10 cellular contexts compared by ENCODE assay signal in the genomic region with DNA sequence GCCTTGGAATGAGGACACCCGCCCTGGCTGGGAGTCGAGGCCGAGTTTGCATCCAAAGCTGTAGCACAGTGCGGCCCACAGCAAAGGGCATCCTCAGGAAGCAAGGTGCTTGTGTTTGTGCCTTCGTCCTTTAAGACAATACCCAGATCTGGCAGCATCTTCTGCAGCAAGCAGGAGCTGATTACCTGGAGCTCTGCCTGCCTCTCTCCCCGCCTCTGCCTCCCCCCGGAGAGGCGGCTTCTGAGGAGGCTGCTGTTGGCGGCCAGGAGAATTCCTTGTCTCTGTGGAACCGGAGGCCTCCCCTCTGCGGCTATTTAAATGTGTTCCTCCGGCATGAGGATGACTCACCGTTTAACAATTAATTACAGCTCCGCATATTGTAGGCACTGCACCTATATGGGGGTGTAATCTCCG.
A peak's percentile ranks its signal among the peaks of the same experiment; 100 is the strongest.
DNase-seq lines count a peak whose midpoint lies in the region; ATAC-seq, FAIRE-seq and TF ChIP-seq lines count a peak whose summit lies in the region.
"Had no signal": no experiment of that assay in that cellular context is flagged by ENCODE, and none has a peak within 500 bp of the region (broad histone marks: within the 10 kb centered on the region; RNA-seq: fewer than 3 reads in every experiment).

No MANE protein-coding gene starts in this region.

- no peaks in the 10 kb centered on the region for H3K9me3 Mint-ChIP-seq in effector memory CD8-positive, alpha-beta T cell

- peak overlapping the region; percentile 69 for H3K27ac ChIP-seq in neural cell (ENCODE audit: low read length)

- H3K36me3 ChIP-seq in neural cell (ENCODE audit: insufficient read depth, low read length) = no peaks in the 10 kb centered on the region
- H3K36me3 ChIP-seq: Peyer's patch had no signal

- peak overlapping the region; percentile 22 for H2AFZ ChIP-seq in neural cell (ENCODE audit: low read depth, low read length)

- no peaks in the 10 kb centered on the region for H3K4me1 Mint-ChIP-seq in effector memory CD8-positive, alpha-beta T cell (ENCODE audit: low read depth in 2 of 2)

- H3K27ac Mint-ChIP-seq in effector memory CD8-positive, alpha-beta T cell = no peak overlapping the region

- DNase-seq in EL (peak; percentile 88), RCC 7860 (ENCODE audit: low spot score) (peak; percentile 59), fibroblast of the conjunctiva (ENCODE audit: low read depth) (peak; percentile 27), NCI-H524 (lab: John Stamatoyannopoulos, UW) (no peak)
- DNase-seq in activated naive CD4-positive, alpha-beta T cell (lab: John Stamatoyannopoulos, UW) = no peak
- DNase-seq in effector memory CD8-positive, alpha-beta T cell = no peak
- DNase-seq: DMS153, Peyer's patch had no signal

- H3K79me2 ChIP-seq in neural cell (replicated peaks; ENCODE audit: insufficient read depth, low read length) = no peaks in the 10 kb centered on the region

- no peaks in the 10 kb centered on the region for H4K20me1 ChIP-seq in neural cell (ENCODE audit: insufficient read depth)

- ATAC-seq in HG02642 (IDR thresholded peaks at IDR 0.05; ENCODE audit: poor library complexity, unreplicated experiment) = no peak
- ATAC-seq in effector memory CD8-positive, alpha-beta T cell (replicated peaks) = no peak

- no peak for TF ChIP-seq EP300 in neural cell (conservative IDR thresholded peaks at IDR 0.05; ENCODE audit: poor library complexity, severe bottlenecking)

- H3K27me3 Mint-ChIP-seq in effector memory CD8-positive, alpha-beta T cell = peaks cover 53 to 77% of the 10 kb centered on the region in 2 donors

- H3K36me3 Mint-ChIP-seq in effector memory CD8-positive, alpha-beta T cell (ENCODE audit: insufficient read depth) = no peaks in the 10 kb centered on the region

- H3K4me3 Mint-ChIP-seq in effector memory CD8-positive, alpha-beta T cell = no peak overlapping the region

- H3K9me2 ChIP-seq in neural cell (ENCODE audit: insufficient read depth, low read length) = no peaks in the 10 kb centered on the region

- H3K9me3 ChIP-seq in neural cell (ENCODE audit: low read length) = no peaks in the 10 kb centered on the region
- H3K9me3 ChIP-seq: Peyer's patch had no signal

- peak; percentile 25 for TF ChIP-seq RAD21 in neural cell (conservative IDR thresholded peaks at IDR 0.05)

- peak; percentile 59 for FAIRE-seq in RCC 7860 (lab: Jason Lieb, UNC)

- no peak for TF ChIP-seq CTCF in neural cell (IDR thresholded peaks at IDR 0.05; ENCODE audit: poor library complexity, severe bottlenecking)

- H3K4me3 ChIP-seq in neural cell (ENCODE audit: low read length) = peak overlapping the region; percentile 50
- H3K4me3 ChIP-seq: Peyer's patch had no signal

- no peaks in the 10 kb centered on the region for H3F3A ChIP-seq in neural cell (ENCODE audit: insufficient read depth, low read length, poor library complexity, severe bottlenecking)

- peak overlapping the region; percentile 33 for H3K4me2 ChIP-seq in neural cell (ENCODE audit: low read length)

- no peaks in the 10 kb centered on the region for H3K27me3 ChIP-seq in neural cell (ENCODE audit: insufficient read depth, low read depth, low read length)
- H3K27me3 ChIP-seq: Peyer's patch had no signal

- peak overlapping the region; percentile 53 for H3K9ac ChIP-seq in neural cell (ENCODE audit: low read length)

TF ChIP-seq in neural cell, 6 proteins besides CTCF, POLR2A, EP300 and RAD21:
- TF ChIP-seq MXI1 (conservative IDR thresholded peaks at IDR 0.05; ENCODE audit: poor library complexity, severe bottlenecking) (no peak), EZH2 (IDR thresholded peaks at IDR 0.05; ENCODE audit: borderline replicate concordance, insufficient read depth, low read length, poor library complexity, severe bottlenecking) (no peak), POLR2AphosphoS5 (IDR thresholded peaks at IDR 0.05) (no peak), TAF1 (IDR thresholded peaks at IDR 0.05; ENCODE audit: low read depth) (no peak)
- TF ChIP-seq, protein P1, sequence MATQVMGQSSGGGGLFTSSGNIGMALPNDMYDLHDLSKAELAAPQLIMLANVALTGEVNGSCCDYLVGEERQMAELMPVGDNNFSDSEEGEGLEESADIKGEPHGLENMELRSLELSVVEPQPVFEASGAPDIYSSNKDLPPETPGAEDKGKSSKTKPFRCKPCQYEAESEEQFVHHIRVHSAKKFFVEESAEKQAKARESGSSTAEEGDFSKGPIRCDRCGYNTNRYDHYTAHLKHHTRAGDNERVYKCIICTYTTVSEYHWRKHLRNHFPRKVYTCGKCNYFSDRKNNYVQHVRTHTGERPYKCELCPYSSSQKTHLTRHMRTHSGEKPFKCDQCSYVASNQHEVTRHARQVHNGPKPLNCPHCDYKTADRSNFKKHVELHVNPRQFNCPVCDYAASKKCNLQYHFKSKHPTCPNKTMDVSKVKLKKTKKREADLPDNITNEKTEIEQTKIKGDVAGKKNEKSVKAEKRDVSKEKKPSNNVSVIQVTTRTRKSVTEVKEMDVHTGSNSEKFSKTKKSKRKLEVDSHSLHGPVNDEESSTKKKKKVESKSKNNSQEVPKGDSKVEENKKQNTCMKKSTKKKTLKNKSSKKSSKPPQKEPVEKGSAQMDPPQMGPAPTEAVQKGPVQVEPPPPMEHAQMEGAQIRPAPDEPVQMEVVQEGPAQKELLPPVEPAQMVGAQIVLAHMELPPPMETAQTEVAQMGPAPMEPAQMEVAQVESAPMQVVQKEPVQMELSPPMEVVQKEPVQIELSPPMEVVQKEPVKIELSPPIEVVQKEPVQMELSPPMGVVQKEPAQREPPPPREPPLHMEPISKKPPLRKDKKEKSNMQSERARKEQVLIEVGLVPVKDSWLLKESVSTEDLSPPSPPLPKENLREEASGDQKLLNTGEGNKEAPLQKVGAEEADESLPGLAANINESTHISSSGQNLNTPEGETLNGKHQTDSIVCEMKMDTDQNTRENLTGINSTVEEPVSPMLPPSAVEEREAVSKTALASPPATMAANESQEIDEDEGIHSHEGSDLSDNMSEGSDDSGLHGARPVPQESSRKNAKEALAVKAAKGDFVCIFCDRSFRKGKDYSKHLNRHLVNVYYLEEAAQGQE (IDR thresholded peaks at IDR 0.05; ENCODE audit: borderline replicate concordance) = peak; percentile 50

Comparison
In these comparisons a context has a peak if more than half of its experiments do, and no peak if none do; other contexts are left out.
1. DNase-seq: peak in EL (single experiment), RCC 7860 (single experiment) and fibroblast of the conjunctiva (single experiment); none in activated naive CD4-positive, alpha-beta T cell (0 of 4), NCI-H524 (0 of 2) and effector memory CD8-positive, alpha-beta T cell (0 of 3).